In the genomic region with DNA sequence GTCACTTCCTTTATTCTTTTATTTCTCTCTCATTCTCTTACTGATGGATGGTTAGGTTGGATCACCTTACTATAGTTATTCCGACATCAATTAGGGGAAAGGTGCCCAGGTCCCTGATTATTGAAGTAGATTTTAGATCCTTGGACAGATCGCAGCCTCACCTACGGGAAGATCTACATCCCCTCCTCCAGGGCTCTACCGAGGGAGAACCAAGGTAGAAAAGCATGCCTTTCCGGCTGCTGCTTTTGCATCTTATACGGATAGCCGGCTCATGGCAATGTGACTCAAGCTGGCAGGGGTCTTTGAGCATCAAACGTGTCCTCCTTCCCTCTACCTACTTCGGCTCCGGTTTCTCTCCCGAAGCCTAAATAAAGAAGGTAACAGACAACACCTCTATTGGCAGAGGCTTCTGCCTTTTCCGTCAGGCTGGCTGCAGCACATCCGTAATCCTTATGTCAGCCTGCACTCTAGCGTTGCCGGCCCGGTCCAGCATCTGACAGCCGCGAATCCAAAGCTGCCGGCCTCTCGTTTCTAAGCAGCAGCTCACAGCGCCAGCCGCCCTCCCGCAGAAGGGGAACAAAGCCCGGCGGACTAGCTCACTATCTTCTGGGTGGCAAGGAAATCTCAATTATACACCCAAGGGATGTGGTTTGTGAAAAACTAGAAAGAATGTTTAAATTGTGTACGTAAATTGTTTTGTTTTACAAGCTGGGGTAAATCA, we compare ENCODE assay signal across 8 cellular contexts. TPM values are rescaled to one million over a fixed set of nuclear protein-coding genes. Genes with fewer than 3 reads are reported as not detected.
DNase-seq lines count a peak whose midpoint lies in the region; TF ChIP-seq lines count a peak whose summit lies in the region.

No MANE protein-coding gene starts in this region.

- intact Hi-C loops in ovary (cut with DNase I) = no loop called here

- H3K27me3 ChIP-seq in ovary = no peaks in the 10 kb centered on the region

- DNase-seq in HFFc6 (no peak), SKM-1 treated with dmso at 0.1 percent for 144 hours (lab: John Stamatoyannopoulos, UW; ENCODE audit: unreplicated experiment) (peak; percentile 54), glomerular visceral epithelial cell (ENCODE audit: extremely low spot score) (peak; percentile 36), ovary (peak; percentile 52 to 76 (median 59)), T1000 (lab: John Stamatoyannopoulos, UW) (no peak), NCI-H446 (lab: John Stamatoyannopoulos, UW) (no peak), LoVo (ENCODE audit: low spot score) (no peak)

- peaks cover 2% of the 10 kb centered on the region; the same call in 1 of the 2 replicates for H3K27me3 Mint-ChIP-seq in HFFc6 (ENCODE audit: insufficient read depth)

- no peak for TF ChIP-seq EP300 in ovary (IDR thresholded peaks at IDR 0.05)

- H3K27ac Mint-ChIP-seq in HFFc6 = no peak overlapping the region

- H3K4me1 Mint-ChIP-seq in HFFc6 (ENCODE audit: low read depth) = peaks cover 18% of the 10 kb centered on the region

- TF ChIP-seq CTCF in C4-2B (conservative IDR thresholded peaks at IDR 0.05) (peak; percentile 82), HFFc6 (IDR thresholded peaks at IDR 0.05) (peak; percentile 28; the same call in 1 of the 2 replicates), ovary (IDR thresholded peaks at IDR 0.05) (peak in 1 of 3 donors; percentile 13)

- no peaks in the 10 kb centered on the region for H3K36me3 ChIP-seq in ovary

- H3K36me3 Mint-ChIP-seq in HFFc6 (ENCODE audit: low read depth) = no peaks in the 10 kb centered on the region

- H3K4me3 ChIP-seq in ovary = no peak overlapping the region

- H3K4me3 Mint-ChIP-seq in HFFc6 = peak overlapping the region; percentile 23; the same call in 1 of the 2 replicates

- no peak for TF ChIP-seq POLR2A in ovary (IDR thresholded peaks at IDR 0.05)

- no peaks in the 10 kb centered on the region for H3K9me3 Mint-ChIP-seq in HFFc6

- WGBS in ovary, 3 donors = 7 to 12% (median 9%) methylated on average over 26 of the region's 26 CpGs

- H3K9me3 ChIP-seq in ovary = no peaks in the 10 kb centered on the region

- H3K27ac ChIP-seq in C4-2B = no peak overlapping the region
- H3K27ac ChIP-seq in ovary = no peak overlapping the region

- peaks cover 4% of the 10 kb centered on the region for H3K4me1 ChIP-seq in ovary (ENCODE audit: insufficient read depth)

RNA-seq across cellular contexts. Expression of a gene that starts 46.9 kb away (rescaled TPM):
- total RNA-seq in HFFc6 (2021; fragmentation: NEBNext Ultra II Directional; extraction: Animal tissue kit (Norgen Biotek cat#: 25700)) = not detected
- total RNA-seq in ovary = under 1 TPM in 4 of 7 donors, not detected in 3; 0.07 to 0.80 (median 0.18) TPM
- polyA plus RNA-seq in ovary = under 1 TPM; 0.06 to 0.07 TPM

Comparison
In these comparisons a context has a peak if more than half of its experiments do, and no peak if none do; other contexts are left out.
1. DNase-seq: peak in SKM-1 treated with dmso at 0.1 percent for 144 hours (single experiment), glomerular visceral epithelial cell (single experiment) and ovary (5 of 5); none in HFFc6 (single experiment), T1000 (single experiment), NCI-H446 (0 of 2) and LoVo (single experiment).